In genomic region chr1:162138599-162139397, GRCh38 we compare ENCODE assay signal across 17 cellular contexts.
"Had no signal": no experiment of that assay in that cellular context is flagged by ENCODE, and none has a peak within 500 bp of the region (broad histone marks: within the 10 kb centered on the region; RNA-seq: fewer than 3 reads in every experiment).

No MANE protein-coding gene starts in this region.

- H3K27ac ChIP-seq: epithelial cell of prostate, heart left ventricle, lower lobe of right lung, right atrium auricular region, skin epidermis, suprapubic skin had no signal

- H3K4me3 ChIP-seq: heart left ventricle, lower lobe of right lung, right atrium auricular region, skin epidermis, suprapubic skin had no signal

- H3K27me3 ChIP-seq: heart left ventricle, right atrium auricular region, suprapubic skin had no signal

- FAIRE-seq: frontal cortex had no signal

- DNase-seq: activated CD4-positive, alpha-beta T cell treated with anti-CD3 and anti-CD28 coated beads, Interleukin-2, amount 50 U/mL, for 1 hour; activated CD8-positive, alpha-beta memory T cell treated with anti-CD3 and anti-CD28 coated beads for 24 hours; activated naive CD4-positive, alpha-beta T cell; activated naive CD8-positive, alpha-beta T cell treated with anti-CD3 and anti-CD28 coated beads, Interleukin-2, amount 10 ng/mL, durations not matched to agents 7 days and 5 days; cerebellar nuclear complex; effector memory CD8-positive, alpha-beta T cell; heart left ventricle; lower lobe of right lung; naive thymus-derived CD4-positive, alpha-beta T cell; stimulated activated CD4-positive, alpha-beta T cell treated with anti-CD3 and anti-CD28 coated beads, Interleukin-4, amount 100 ng/mL, for 24 hours; stimulated activated naive CD4-positive, alpha-beta T cell; SW 1271 had no signal

- ATAC-seq: effector memory CD8-positive, alpha-beta T cell; heart left ventricle; lower lobe of right lung; naive thymus-derived CD4-positive, alpha-beta T cell had no signal

- H3K36me3 ChIP-seq: heart left ventricle, lower lobe of right lung, right atrium auricular region, suprapubic skin had no signal

- H3K4me1 ChIP-seq: suprapubic skin had no signal

- H3K9me3 ChIP-seq: heart left ventricle, lower lobe of right lung, right atrium auricular region, suprapubic skin had no signal
